In the genomic region with DNA sequence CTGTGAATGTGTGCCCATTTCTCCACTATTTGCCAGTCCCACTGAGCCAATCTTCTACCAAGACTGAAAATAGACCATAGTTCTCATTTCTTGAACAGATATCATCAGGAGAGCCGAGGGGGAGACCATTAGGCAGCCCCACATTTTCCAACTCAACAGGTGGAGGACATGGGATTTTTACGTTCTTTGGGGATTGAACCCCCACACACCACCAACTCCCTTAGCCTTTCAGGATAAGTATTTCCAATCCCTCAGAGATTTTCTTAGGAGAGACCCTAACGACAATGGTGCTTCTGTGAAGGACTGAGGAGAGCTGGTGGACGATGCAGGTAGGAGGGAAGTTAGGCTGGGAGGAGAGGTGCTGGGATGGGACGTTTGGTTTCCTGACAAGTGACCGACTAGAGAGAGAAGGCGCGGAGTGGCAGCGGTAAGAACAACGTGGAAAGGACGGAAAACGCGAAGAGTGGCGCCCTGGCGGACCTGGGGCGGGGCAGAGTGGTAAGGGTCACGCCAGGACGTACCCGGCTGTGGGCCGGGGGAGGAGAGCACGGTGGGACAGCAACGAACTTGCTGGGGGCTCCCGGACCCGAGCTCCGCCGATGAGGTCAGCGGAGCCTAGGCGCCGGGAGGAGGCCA, we compare ENCODE assay signal across 8 cellular contexts. TPM values are rescaled to one million over a fixed set of nuclear protein-coding genes. Genes with fewer than 3 reads are reported as not detected.
DNase-seq lines count a peak whose midpoint lies in the region; ATAC-seq and TF ChIP-seq lines count a peak whose summit lies in the region.

No MANE protein-coding gene starts in this region.

- no peaks in the 10 kb centered on the region for H3K79me2 ChIP-seq in mammary epithelial cell (ENCODE audit: insufficient read depth, low read length)
- H3K79me2 ChIP-seq in OCI-LY7 (ENCODE audit: insufficient read depth, low read depth, low read length): no peaks in the 10 kb centered on the region

- no peaks in the 10 kb centered on the region for H4K20me1 ChIP-seq in mammary epithelial cell (ENCODE audit: insufficient read depth, low read length)
- no peaks in the 10 kb centered on the region for H4K20me1 ChIP-seq in OCI-LY7 (ENCODE audit: insufficient read depth, low read length)

- POLR2A ChIA-PET in OCI-LY7 (lab: Charles Lee): no interaction called here

- H3K27ac ChIP-seq in mammary epithelial cell (ENCODE audit: insufficient read depth, low read depth, low read length): no peak overlapping the region
- peak overlapping the region; percentile 79 for H3K27ac ChIP-seq in lower lobe of right lung
- H3K27ac ChIP-seq in OCI-LY7 (ENCODE audit: low read depth, low read length, poor library complexity, severe bottlenecking): no peak overlapping the region
- H3K27ac ChIP-seq in foreskin keratinocyte: no peak overlapping the region

- H3K27me3 Mint-ChIP-seq in activated T-cell treated with anti-CD3 and anti-CD28 coated beads, Interleukin-2, amount 50 U/mL, for 4 hours (ENCODE audit: low read depth): peaks cover 49% of the 10 kb centered on the region
- H3K27me3 Mint-ChIP-seq in type B pancreatic cell: peaks cover 53% of the 10 kb centered on the region

- no peak overlapping the region for H3K9ac ChIP-seq in mammary epithelial cell (ENCODE audit: insufficient read depth, low read length)

- 24% methylated on average over 5 of the region's 29 CpGs for WGBS in mammary epithelial cell (ENCODE audit: low coverage, missing lambda C conversion rate)

- H3K27me3 ChIP-seq in mammary epithelial cell (ENCODE audit: insufficient read depth, low read length) (peaks cover 18% of the 10 kb centered on the region), lower lobe of right lung (ENCODE audit: low read depth) (peaks cover 17% of the 10 kb centered on the region), foreskin keratinocyte (peaks cover 45% of the 10 kb centered on the region)

- no peaks in the 10 kb centered on the region for H3K9me3 Mint-ChIP-seq in activated T-cell treated with anti-CD3 and anti-CD28 coated beads, Interleukin-2, amount 50 U/mL, for 4 hours
- no peaks in the 10 kb centered on the region for H3K9me3 Mint-ChIP-seq in type B pancreatic cell

- ATAC-seq in activated T-cell treated with anti-CD3 and anti-CD28 coated beads, Interleukin-2, amount 50 U/mL, for 4 hours: peak in 1 of 2 donors; percentile 5
- peak; percentile 54 to 58 for ATAC-seq in lower lobe of right lung
- no peak for ATAC-seq in foreskin keratinocyte

- dilution Hi-C loops in mammary epithelial cell (cut with HindIII; ENCODE audit: low sequenced_read_pairs): no loop called here

- DNase-seq in activated T-cell treated with anti-CD3 and anti-CD28 coated beads, Interleukin-2, amount 50 U/mL, for 4 hours: no peak
- DNase-seq in activated T-cell treated with anti-CD3 and anti-CD28 coated beads, Interleukin-2, amount 50 U/mL, for 1 hour: no peak
- DNase-seq in mammary epithelial cell (peak; percentile 3), lower lobe of right lung (no peak), type B pancreatic cell (ENCODE audit: extremely low spot score, unreplicated experiment) (no peak), OCI-LY7 (ENCODE audit: low spot score) (no peak), foreskin keratinocyte (no peak), inferior parietal cortex (ENCODE audit: extremely low spot score) (no peak)

- in situ Hi-C loops in mammary epithelial cell (cut with MboI; ENCODE audit: low sequenced_read_pairs in 2 of 2): no loop called here

- no peaks in the 10 kb centered on the region for H3K36me3 ChIP-seq in mammary epithelial cell (ENCODE audit: insufficient read depth, low read length)
- no peaks in the 10 kb centered on the region for H3K36me3 ChIP-seq in lower lobe of right lung
- H3K36me3 ChIP-seq in OCI-LY7 (ENCODE audit: insufficient read depth, low read length): no peaks in the 10 kb centered on the region

- H3K4me1 ChIP-seq in mammary epithelial cell (ENCODE audit: insufficient read depth, low read length): peaks cover 14% of the 10 kb centered on the region
- H3K4me1 ChIP-seq in lower lobe of right lung: peaks cover 23% of the 10 kb centered on the region
- H3K4me1 ChIP-seq in OCI-LY7 (ENCODE audit: insufficient read depth, low read length, poor library complexity, severe bottlenecking): no peaks in the 10 kb centered on the region
- no peaks in the 10 kb centered on the region for H3K4me1 ChIP-seq in foreskin keratinocyte

- TF ChIP-seq CTCF in mammary epithelial cell (conservative IDR thresholded peaks at IDR 0.05 in 1 of 2, IDR thresholded peaks at IDR 0.05 in 1 of 2; ENCODE audit: extremely low read depth in 1 of 2, insufficient read depth in 1 of 2, low read depth in 1 of 2, low read length in 2 of 2): no peak
- no peak for TF ChIP-seq CTCF in lower lobe of right lung (IDR thresholded peaks at IDR 0.05)
- no peak for TF ChIP-seq CTCF in type B pancreatic cell (conservative IDR thresholded peaks at IDR 0.05)
- no peak for TF ChIP-seq CTCF in OCI-LY7 (conservative IDR thresholded peaks at IDR 0.05; ENCODE audit: low read length)
- no peak for TF ChIP-seq CTCF in foreskin keratinocyte (conservative IDR thresholded peaks at IDR 0.05)

- H3K9me3 ChIP-seq in mammary epithelial cell (replicated peaks; ENCODE audit: insufficient read depth, low read length) (no peaks in the 10 kb centered on the region), lower lobe of right lung (no peaks in the 10 kb centered on the region), OCI-LY7 (ENCODE audit: low read length) (no peaks in the 10 kb centered on the region)

- CTCF ChIA-PET in mammary epithelial cell (lab: Charles Lee; ENCODE audit: low non-redundant PET) (no interaction called here), OCI-LY7 (lab: Charles Lee; ENCODE audit: unreplicated experiment) (no interaction called here)

- intact Hi-C loops in mammary epithelial cell (cut with micrococcal nuclease): loop anchor here (1.0 to 10.0 kb wide), 5 partner anchors 171 to 1209 kb away; no protein-coding TSS in a partner anchor
- intact Hi-C loops in lower lobe of right lung (cut with DNase I): no loop called here
- intact Hi-C loops in OCI-LY7 (cut with micrococcal nuclease; ENCODE audit: unreplicated experiment): no loop called here

- peak overlapping the region; percentile 11 to 62 (median 57) for H3K4me3 ChIP-seq in mammary epithelial cell (replicated peaks in 1 of 3; ENCODE audit: insufficient read depth in 1 of 3, low read depth in 2 of 3, low read length in 3 of 3)
- H3K4me3 ChIP-seq in lower lobe of right lung: peak overlapping the region; percentile 82
- no peak overlapping the region for H3K4me3 ChIP-seq in OCI-LY7 (ENCODE audit: low read depth, low read length, poor library complexity, severe bottlenecking)

- no TSS peak for BruUV-seq in mammary epithelial cell (replicated peaks; lab: Mats Ljungman, UMichigan)
- no TSS peak for BruUV-seq in OCI-LY7 (replicated peaks; lab: Mats Ljungman, UMichigan)

- peak overlapping the region; percentile 76 for H3K4me3 Mint-ChIP-seq in activated T-cell treated with anti-CD3 and anti-CD28 coated beads, Interleukin-2, amount 50 U/mL, for 4 hours
- H3K4me3 Mint-ChIP-seq in type B pancreatic cell: peak overlapping the region; percentile 93

- no peaks in the 10 kb centered on the region for H3K36me3 Mint-ChIP-seq in activated T-cell treated with anti-CD3 and anti-CD28 coated beads, Interleukin-2, amount 50 U/mL, for 4 hours (ENCODE audit: insufficient read depth)
- no peaks in the 10 kb centered on the region for H3K36me3 Mint-ChIP-seq in type B pancreatic cell

- no peaks in the 10 kb centered on the region for H3K9me2 ChIP-seq in OCI-LY7 (ENCODE audit: insufficient read depth, low read length)

- H3K4me2 ChIP-seq in mammary epithelial cell (ENCODE audit: insufficient read depth, low read depth, low read length): peak overlapping the region; percentile 100
- no peak overlapping the region for H3K4me2 ChIP-seq in OCI-LY7 (ENCODE audit: low read length)

- H3K27ac Mint-ChIP-seq in type B pancreatic cell: peak overlapping the region; percentile 64

- peak overlapping the region; percentile 95 for H2AFZ ChIP-seq in mammary epithelial cell (ENCODE audit: low read depth, low read length)
- no peak overlapping the region for H2AFZ ChIP-seq in OCI-LY7 (ENCODE audit: low read length)

- H3K4me1 Mint-ChIP-seq in activated T-cell treated with anti-CD3 and anti-CD28 coated beads, Interleukin-2, amount 50 U/mL, for 4 hours (ENCODE audit: low read depth): peaks cover 12% of the 10 kb centered on the region
- H3K4me1 Mint-ChIP-seq in type B pancreatic cell (ENCODE audit: unreplicated experiment): peaks cover 22% of the 10 kb centered on the region

RNA-seq across cellular contexts. Expression of gene CHSY3, which starts 0.7 kb away (rescaled TPM):
- total RNA-seq in activated T-cell treated with anti-CD3 and anti-CD28 coated beads, Interleukin-2, amount 50 U/mL, for 4 hours: not detected
- 1 to 10 TPM; 1.7 to 1.8 TPM for total RNA-seq in mammary epithelial cell
- 0.37 TPM for polyA plus RNA-seq in mammary epithelial cell
- 1.7 TPM for polyA minus RNA-seq in mammary epithelial cell
- total RNA-seq in lower lobe of right lung: 4.7 TPM
- total RNA-seq in type B pancreatic cell (ENCODE audit: low replicate concordance): 0.86 and 4.9 TPM in 2 replicates
- not detected in 2 replicates for total RNA-seq in OCI-LY7 (2014; rRNA removed; shearing (Covaris generic))
- not detected in 2 replicates for total RNA-seq in OCI-LY7 (2022)
- 0.78 and 1.1 TPM in 2 replicates for total RNA-seq in foreskin keratinocyte
- 0.26 and 0.32 TPM in 2 replicates for polyA plus RNA-seq in foreskin keratinocyte
